9 cellular contexts compared by ENCODE assay signal in genomic region chr18:36284671-36285295, GRCh38. TPM values are rescaled to one million over a fixed set of nuclear protein-coding genes. Genes with fewer than 3 reads are reported as not detected.
A peak's percentile ranks its signal among the peaks of the same experiment; 100 is the strongest.
DNase-seq lines count a peak whose midpoint lies in the region; ATAC-seq and TF ChIP-seq lines count a peak whose summit lies in the region.
"Had no signal": no experiment of that assay in that cellular context is flagged by ENCODE, and none has a peak within 500 bp of the region (broad histone marks: within the 10 kb centered on the region; RNA-seq: fewer than 3 reads in every experiment).

No MANE protein-coding gene starts in this region.

- peak; percentile 30 for DNase-seq in Caki2 (ENCODE audit: low read depth)
- peak; percentile 61 to 75 for DNase-seq in HAP-1 (ENCODE audit: low spot score in 2 of 2)
- DNase-seq in NCI-H446 treated with DMSO at 0.1 percent for 48 hours (lab: John Stamatoyannopoulos, UW): peak; percentile 34
- peak; percentile 40 for DNase-seq in activated CD4-positive, alpha-beta memory T cell treated with anti-CD3 and anti-CD28 coated beads, Interleukin-2, amount 10 ng/mL, durations not matched to agents 7 days and 5 days
- peak; percentile 59 for DNase-seq in fibroblast of the conjunctiva (ENCODE audit: low read depth)
- DNase-seq in osteocyte (ENCODE audit: extremely low spot score, unreplicated experiment): no peak

- H3K4me3 Mint-ChIP-seq in activated CD4-positive, alpha-beta memory T cell treated with anti-CD3 and anti-CD28 coated beads, Interleukin-2, amount 10 ng/mL, durations not matched to agents 7 days and 5 days: no peak overlapping the region
- H3K4me3 Mint-ChIP-seq in osteocyte (ENCODE audit: unreplicated experiment): no peak overlapping the region
- H3K4me3 Mint-ChIP-seq: T-helper 1 cell treated with Interleukin-12 subunit alpha and Interleukin-12 subunit beta and Interleukin-4 antibody, amounts not matched to agents 30 μg/mL and 1 μg/mL, for 36 hours had no signal

- H3K4me1 Mint-ChIP-seq in activated CD4-positive, alpha-beta memory T cell treated with anti-CD3 and anti-CD28 coated beads, Interleukin-2, amount 10 ng/mL, durations not matched to agents 7 days and 5 days: peaks cover 1% of the 10 kb centered on the region
- H3K4me1 Mint-ChIP-seq in osteocyte (ENCODE audit: unreplicated experiment): peaks cover 2% of the 10 kb centered on the region

- H3K9me3 Mint-ChIP-seq in activated CD4-positive, alpha-beta memory T cell treated with anti-CD3 and anti-CD28 coated beads, Interleukin-2, amount 10 ng/mL, durations not matched to agents 7 days and 5 days: no peaks in the 10 kb centered on the region
- peaks cover 12% of the 10 kb centered on the region for H3K9me3 Mint-ChIP-seq in osteocyte (ENCODE audit: unreplicated experiment)
- H3K9me3 Mint-ChIP-seq: T-helper 1 cell treated with Interleukin-12 subunit alpha and Interleukin-12 subunit beta and Interleukin-4 antibody, amounts not matched to agents 30 μg/mL and 1 μg/mL, for 36 hours had no signal

- CTCF ChIA-PET in activated CD4-positive, alpha-beta memory T cell treated with anti-CD3 and anti-CD28 coated beads, Interleukin-2, amount 10 ng/mL, durations not matched to agents 7 days and 5 days (lab: Charles Lee): interaction anchor here (0.6 to 9.1 kb wide), 11 partner anchors 14 to 529 kb away, joined by 3 to 89 read pairs (median 3); no protein-coding TSS in a partner anchor

- H3K27ac Mint-ChIP-seq in activated CD4-positive, alpha-beta memory T cell treated with anti-CD3 and anti-CD28 coated beads, Interleukin-2, amount 10 ng/mL, durations not matched to agents 7 days and 5 days: no peak overlapping the region
- no peak overlapping the region for H3K27ac Mint-ChIP-seq in osteocyte (ENCODE audit: unreplicated experiment)
- H3K27ac Mint-ChIP-seq: T-helper 1 cell treated with Interleukin-12 subunit alpha and Interleukin-12 subunit beta and Interleukin-4 antibody, amounts not matched to agents 30 μg/mL and 1 μg/mL, for 36 hours had no signal

- peaks cover 31% of the 10 kb centered on the region for H3K27me3 Mint-ChIP-seq in activated CD4-positive, alpha-beta memory T cell treated with anti-CD3 and anti-CD28 coated beads, Interleukin-2, amount 10 ng/mL, durations not matched to agents 7 days and 5 days
- peaks cover 49% of the 10 kb centered on the region for H3K27me3 Mint-ChIP-seq in osteocyte (ENCODE audit: unreplicated experiment)

- peak; percentile 92 for TF ChIP-seq CTCF in osteocyte (IDR thresholded peaks at IDR 0.05)

- ATAC-seq in HG02970 (IDR thresholded peaks at IDR 0.05; ENCODE audit: low FRiP score, unreplicated experiment) (no peak), GM19395 (IDR thresholded peaks at IDR 0.05; ENCODE audit: unreplicated experiment) (no peak)

- POLR2A ChIA-PET in activated CD4-positive, alpha-beta memory T cell treated with anti-CD3 and anti-CD28 coated beads, Interleukin-2, amount 10 ng/mL, durations not matched to agents 7 days and 5 days (lab: Charles Lee): interaction anchor here (1.1 kb wide), 1 partner anchor 156 kb away, joined by 3 read pairs; the partner anchor contains the start of gene SLC39A6

- H3K36me3 ChIP-seq in HAP-1 (replicated peaks): no peaks in the 10 kb centered on the region

- no peak overlapping the region for H3K4me3 ChIP-seq in HAP-1

- peaks cover 17% of the 10 kb centered on the region for H3K27me3 ChIP-seq in HAP-1 (ENCODE audit: low read depth)

- H3K9me3 ChIP-seq in HAP-1: peaks cover 2% of the 10 kb centered on the region; the same call in 1 of the 2 replicates

- no peaks in the 10 kb centered on the region for H3K36me3 Mint-ChIP-seq in activated CD4-positive, alpha-beta memory T cell treated with anti-CD3 and anti-CD28 coated beads, Interleukin-2, amount 10 ng/mL, durations not matched to agents 7 days and 5 days (ENCODE audit: low read depth)
- H3K36me3 Mint-ChIP-seq in osteocyte (ENCODE audit: unreplicated experiment): peaks cover 2% of the 10 kb centered on the region

- in situ Hi-C loops in Caki2 (cut with HindIII; ENCODE audit: low pct_unique_long_range_greater_than_20kb, low sequenced_read_pairs) (no loop called here), HAP-1 (cut with MboI; ENCODE audit: low sequenced_read_pairs) (loop anchor here (5.0 to 25.0 kb wide), 4 partner anchors 192 to 527 kb away; no protein-coding TSS in a partner anchor)

- H3K4me1 ChIP-seq in HAP-1: no peaks in the 10 kb centered on the region

RNA-seq across cellular contexts. Expression of gene FHOD3, which starts 12.7 kb away (rescaled TPM):
- 7.8 and 15.0 TPM in 2 replicates for total RNA-seq in Caki2 (2014; rRNA removed; shearing (Covaris generic); ENCODE audit: low replicate concordance)
- total RNA-seq in activated CD4-positive, alpha-beta memory T cell treated with anti-CD3 and anti-CD28 coated beads, Interleukin-2, amount 10 ng/mL, durations not matched to agents 7 days and 5 days: not detected
- 0.73 and 1.2 TPM in 2 replicates for total RNA-seq in osteocyte
